ENCODE assay signal across 9 cellular contexts in genomic region chr11:69008774-69009440, GRCh38. TPM values are rescaled to one million over a fixed set of nuclear protein-coding genes. Genes with fewer than 3 reads are reported as not detected.
DNase-seq lines count a peak whose midpoint lies in the region; ATAC-seq, FAIRE-seq and TF ChIP-seq lines count a peak whose summit lies in the region.
"Had no signal": no experiment of that assay in that cellular context is flagged by ENCODE, and none has a peak within 500 bp of the region (broad histone marks: within the 10 kb centered on the region; RNA-seq: fewer than 3 reads in every experiment).

No MANE protein-coding gene starts in this region.

- TF ChIP-seq CTCF in bronchial epithelial cell (IDR thresholded peaks at IDR 0.05; ENCODE audit: insufficient read depth, low read length, severe bottlenecking) (no peak), HepG2 (CRISPR knock-in tag; IDR thresholded peaks at IDR 0.05) (no peak), upper lobe of left lung (IDR thresholded peaks at IDR 0.05) (no peak)

- WGBS in HepG2 (ENCODE audit: low lambda C conversion rate) = 46% methylated on average over 4 of the region's 16 CpGs
- 61 to 64% methylated on average over 15 to 16 of the region's 16 CpGs for WGBS in upper lobe of left lung, 2 donors

- H3K27me3 ChIP-seq in bronchial epithelial cell (ENCODE audit: control insufficient read depth, insufficient read depth, low read length) (peaks cover 4% of the 10 kb centered on the region), HepG2 (ENCODE audit: control insufficient read depth in 1 of 2, insufficient read depth in 2 of 2, low read length in 2 of 2) (peaks cover 20 to 42% of the 10 kb centered on the region in 2 experiments), upper lobe of left lung (peaks cover 0 to 19% (median 10%) of the 10 kb centered on the region in 4 donors)

- ATAC-seq in HepG2 (peak; percentile 67), upper lobe of left lung (ENCODE audit: low FRiP score in 2 of 2) (peak; percentile 36 to 77)

- H3K36me3 ChIP-seq in bronchial epithelial cell (ENCODE audit: control insufficient read depth, insufficient read depth, low read length) (no peaks in the 10 kb centered on the region), HepG2 (replicated peaks in 1 of 2; ENCODE audit: control insufficient read depth in 1 of 2, insufficient read depth in 2 of 2, low read length in 2 of 2) (no peaks in the 10 kb centered on the region), upper lobe of left lung (peaks cover 0 to 9% (median 0%) of the 10 kb centered on the region in 4 donors)

- CTCF ChIA-PET in HepG2 (lab: Yijun Ruan, JAX; ENCODE audit: low intra/inter-chr PET ratio, low total read pairs) = no interaction called here

- H3K4me1 ChIP-seq in HepG2 (ENCODE audit: insufficient read depth, low read length) = peaks cover 44% of the 10 kb centered on the region
- H3K4me1 ChIP-seq in upper lobe of left lung = peaks cover 16 to 39% (median 25%) of the 10 kb centered on the region in 4 donors

- TF ChIP-seq EP300 in HepG2 (IDR thresholded peaks at IDR 0.05; ENCODE audit: low read depth in 2 of 2, low read length in 2 of 2) (no peak), HepG2 (CRISPR knock-in tag; IDR thresholded peaks at IDR 0.05; ENCODE audit: borderline replicate concordance) (no peak), upper lobe of left lung (IDR thresholded peaks at IDR 0.05) (no peak)

- TF ChIP-seq RAD21 in HepG2 (CRISPR knock-in tag; IDR thresholded peaks at IDR 0.05) = no peak

- no peaks in the 10 kb centered on the region for H4K20me1 ChIP-seq in HepG2 (ENCODE audit: insufficient read depth, low read length)

- TF ChIP-seq POLR2A in HepG2 (IDR thresholded peaks at IDR 0.05; ENCODE audit: insufficient read depth in 1 of 2, low read depth in 2 of 2, low read length in 2 of 2) (no peak), upper lobe of left lung (IDR thresholded peaks at IDR 0.05) (no peak)

- no peak for FAIRE-seq in bronchial epithelial cell (lab: Jason Lieb, UNC)
- FAIRE-seq in HepG2 (lab: Jason Lieb, UNC) = no peak

- peak overlapping the region; percentile 68 for H3K4me2 ChIP-seq in HepG2 (ENCODE audit: low read depth, low read length)

- H2AFZ ChIP-seq in HepG2 (ENCODE audit: low read length) = no peak overlapping the region

- intact Hi-C loops in HepG2 (cut with micrococcal nuclease; ENCODE audit: unreplicated experiment) = no loop called here

- POLR2A ChIA-PET in HepG2 (lab: Yijun Ruan, JAX) = no interaction called here

- H3K9ac ChIP-seq in HepG2 (ENCODE audit: insufficient read depth, low read depth, low read length) = no peak overlapping the region

- H3K27ac ChIP-seq in HepG2 (ENCODE audit: extremely low read length, insufficient read depth, low read length) (peak overlapping the region; percentile 15), upper lobe of left lung (peak overlapping the region; percentile 55 to 83 (median 64))

- in situ Hi-C loops in HepG2 (cut with HindIII; ENCODE audit: extremely low pct_ligation_motif_present, low pct_unique_long_range_greater_than_20kb) = no loop called here

- DNase-seq in HuH-7.5 (ENCODE audit: low spot score) = peak; percentile 99
- peak; percentile 93 for DNase-seq in bronchial epithelial cell (ENCODE audit: low read depth)
- DNase-seq in HepG2 (ENCODE audit: low spot score) = peak; percentile 36
- peak; percentile 50 to 85 for DNase-seq in upper lobe of left lung
- DNase-seq in SHP77 treated with DMSO at 0.1 percent for 48 hours (lab: John Stamatoyannopoulos, UW) = no peak
- DNase-seq in NCI-H1930 (lab: John Stamatoyannopoulos, UW) = no peak
- no peak for DNase-seq in stimulated activated CD4-positive, alpha-beta T cell treated with anti-CD3 and anti-CD28 coated beads, Interleukin-4, amount 100 ng/mL, for 4 hours
- no peak for DNase-seq in activated CD4-positive, alpha-beta T cell treated with anti-CD3 and anti-CD28 coated beads, Interleukin-2, amount 50 U/mL, for 1 hour
- DNase-seq: activated B cell treated with CpG ODN at 0.5 μM for 24 hours had no signal

- H3K9me3 ChIP-seq in HepG2 (ENCODE audit: low read length) (no peaks in the 10 kb centered on the region), upper lobe of left lung (no peaks in the 10 kb centered on the region)

- H3K4me3 ChIP-seq in bronchial epithelial cell (ENCODE audit: low read depth, low read length) (no peak overlapping the region), HepG2 (replicated peaks in 1 of 3; ENCODE audit: insufficient read depth in 1 of 3, low read depth in 2 of 3, low read length in 3 of 3) (peak overlapping the region in 1 of 3 experiments; percentile 47; a peak in 1 of 6 replicates), upper lobe of left lung (no peak overlapping the region)

- BruUV-seq in HepG2 (replicated peaks; lab: Mats Ljungman, UMichigan) = no TSS peak

- no peaks in the 10 kb centered on the region for H3K79me2 ChIP-seq in HepG2 (ENCODE audit: insufficient read depth, low read length)

RNA-seq across cellular contexts. Expression of gene MRGPRF, which starts 4.1 kb away (rescaled TPM):
- total RNA-seq in bronchial epithelial cell = 0.53 TPM in 1 of 2 replicates, not detected in the other
- total RNA-seq in HepG2 (2016; rRNA removed; fragmentation: Illumina TruSeq; extraction: Trizol) = not detected in 2 replicates
- total RNA-seq in HepG2 (2016; cell fraction: cytosol; rRNA removed; fragmentation: Illumina TruSeq; extraction: Trizol; ENCODE audit: low read depth) = not detected in 2 replicates
- total RNA-seq in HepG2 (2016; cell fraction: insoluble cytoplasmic fraction; rRNA removed; fragmentation: Illumina TruSeq; extraction: Trizol) = not detected in 2 replicates
- total RNA-seq in HepG2 (2016; cell fraction: membrane; rRNA removed; fragmentation: Illumina TruSeq; extraction: Trizol) = not detected in 2 replicates
- not detected in 2 replicates for total RNA-seq in HepG2 (2016; cell fraction: nucleus; rRNA removed; fragmentation: Illumina TruSeq; extraction: Trizol)
- not detected in 2 replicates for polyA plus RNA-seq in HepG2 (2011; rRNA removed)
- polyA plus RNA-seq in HepG2 (2011; cell fraction: cytosol; rRNA removed) = not detected in 2 replicates
- polyA plus RNA-seq in HepG2 (2011; cell fraction: nucleus; rRNA removed) = not detected in 2 replicates
- not detected in 2 replicates for polyA plus RNA-seq in HepG2 (2012)
- not detected in 2 replicates for polyA plus RNA-seq in HepG2 (2016; cell fraction: cytosol; fragmentation: Illumina TruSeq; extraction: Trizol; ENCODE audit: low read depth)
- polyA plus RNA-seq in HepG2 (2016; cell fraction: insoluble cytoplasmic fraction; fragmentation: Illumina TruSeq; extraction: Trizol; ENCODE audit: low read depth) = not detected in 2 replicates
- not detected in 2 replicates for polyA plus RNA-seq in HepG2 (2016; cell fraction: membrane; fragmentation: Illumina TruSeq; extraction: Trizol; ENCODE audit: low read depth)
- polyA plus RNA-seq in HepG2 (2016; cell fraction: nucleus; fragmentation: Illumina TruSeq; extraction: Trizol; ENCODE audit: insufficient read depth, low read depth) = not detected in 2 replicates
- polyA minus RNA-seq in HepG2 (2011; rRNA and poly(A)+ RNA removed; ENCODE audit: low replicate concordance) = 1.1 TPM in 1 of 2 replicates, not detected in the other
- not detected in 2 replicates for polyA minus RNA-seq in HepG2 (2011; cell fraction: cytosol; rRNA and poly(A)+ RNA removed)
- polyA minus RNA-seq in HepG2 (2011; cell fraction: nucleus; rRNA and poly(A)+ RNA removed) = not detected in 2 replicates
- 10 to 100 TPM in 3 of 6 donors, 1 to 10 TPM in 3; 3.0 to 16.2 (median 10.7) TPM for total RNA-seq in upper lobe of left lung
- total RNA-seq: activated B cell treated with CpG ODN at 0.5 μM for 24 hours had no signal

RNA-seq across cellular contexts. Expression of gene MRGPRD, which starts 28.1 kb away (rescaled TPM):
- total RNA-seq in bronchial epithelial cell (not detected in 2 replicates), HepG2 (2016; rRNA removed; fragmentation: Illumina TruSeq; extraction: Trizol) (not detected in 2 replicates), upper lobe of left lung (not detected)
- total RNA-seq in HepG2 (2016; cell fraction: cytosol; rRNA removed; fragmentation: Illumina TruSeq; extraction: Trizol; ENCODE audit: low read depth) = not detected in 2 replicates
- not detected in 2 replicates for total RNA-seq in HepG2 (2016; cell fraction: insoluble cytoplasmic fraction; rRNA removed; fragmentation: Illumina TruSeq; extraction: Trizol)
- not detected in 2 replicates for total RNA-seq in HepG2 (2016; cell fraction: membrane; rRNA removed; fragmentation: Illumina TruSeq; extraction: Trizol)
- total RNA-seq in HepG2 (2016; cell fraction: nucleus; rRNA removed; fragmentation: Illumina TruSeq; extraction: Trizol) = not detected in 2 replicates
- polyA plus RNA-seq in HepG2 (2011; rRNA removed) = not detected in 2 replicates
- not detected in 2 replicates for polyA plus RNA-seq in HepG2 (2011; cell fraction: cytosol; rRNA removed)
- polyA plus RNA-seq in HepG2 (2011; cell fraction: nucleus; rRNA removed) = not detected in 2 replicates
- polyA plus RNA-seq in HepG2 (2012) = not detected in 2 replicates
- not detected in 2 replicates for polyA plus RNA-seq in HepG2 (2016; cell fraction: cytosol; fragmentation: Illumina TruSeq; extraction: Trizol; ENCODE audit: low read depth)
- polyA plus RNA-seq in HepG2 (2016; cell fraction: insoluble cytoplasmic fraction; fragmentation: Illumina TruSeq; extraction: Trizol; ENCODE audit: low read depth) = not detected in 2 replicates
- polyA plus RNA-seq in HepG2 (2016; cell fraction: membrane; fragmentation: Illumina TruSeq; extraction: Trizol; ENCODE audit: low read depth) = not detected in 2 replicates
- polyA plus RNA-seq in HepG2 (2016; cell fraction: nucleus; fragmentation: Illumina TruSeq; extraction: Trizol; ENCODE audit: insufficient read depth, low read depth) = not detected in 2 replicates
- polyA minus RNA-seq in HepG2 (2011; rRNA and poly(A)+ RNA removed; ENCODE audit: low replicate concordance) = not detected in 2 replicates
- polyA minus RNA-seq in HepG2 (2011; cell fraction: cytosol; rRNA and poly(A)+ RNA removed) = not detected in 2 replicates
- polyA minus RNA-seq in HepG2 (2011; cell fraction: nucleus; rRNA and poly(A)+ RNA removed) = not detected in 2 replicates
- total RNA-seq: activated B cell treated with CpG ODN at 0.5 μM for 24 hours had no signal

RNA-seq across cellular contexts. Expression of gene TPCN2, which starts 39.8 kb away (rescaled TPM):
- 4.5 and 6.5 TPM in 2 replicates for total RNA-seq in bronchial epithelial cell
- total RNA-seq in HepG2 (2016; rRNA removed; fragmentation: Illumina TruSeq; extraction: Trizol) = 2.0 and 5.9 TPM in 2 replicates
- 3.5 and 4.3 TPM in 2 replicates for total RNA-seq in HepG2 (2016; cell fraction: cytosol; rRNA removed; fragmentation: Illumina TruSeq; extraction: Trizol; ENCODE audit: low read depth)
- 1.8 and 5.7 TPM in 2 replicates for total RNA-seq in HepG2 (2016; cell fraction: insoluble cytoplasmic fraction; rRNA removed; fragmentation: Illumina TruSeq; extraction: Trizol)
- 2.4 and 2.5 TPM in 2 replicates for total RNA-seq in HepG2 (2016; cell fraction: membrane; rRNA removed; fragmentation: Illumina TruSeq; extraction: Trizol)
- total RNA-seq in HepG2 (2016; cell fraction: nucleus; rRNA removed; fragmentation: Illumina TruSeq; extraction: Trizol) = 7.8 and 11.5 TPM in 2 replicates
- polyA plus RNA-seq in HepG2 (2011; rRNA removed) = 5.6 and 6.9 TPM in 2 replicates
- polyA plus RNA-seq in HepG2 (2011; cell fraction: cytosol; rRNA removed) = 3.3 and 3.5 TPM in 2 replicates
- polyA plus RNA-seq in HepG2 (2011; cell fraction: nucleus; rRNA removed) = 37.2 and 42.8 TPM in 2 replicates
- 4.5 and 4.7 TPM in 2 replicates for polyA plus RNA-seq in HepG2 (2012)
- polyA plus RNA-seq in HepG2 (2016; cell fraction: cytosol; fragmentation: Illumina TruSeq; extraction: Trizol; ENCODE audit: low read depth) = 0.52 and 0.74 TPM in 2 replicates
- 1.7 and 2.1 TPM in 2 replicates for polyA plus RNA-seq in HepG2 (2016; cell fraction: insoluble cytoplasmic fraction; fragmentation: Illumina TruSeq; extraction: Trizol; ENCODE audit: low read depth)
- polyA plus RNA-seq in HepG2 (2016; cell fraction: membrane; fragmentation: Illumina TruSeq; extraction: Trizol; ENCODE audit: low read depth) = 1.3 TPM in 2 replicates
- polyA plus RNA-seq in HepG2 (2016; cell fraction: nucleus; fragmentation: Illumina TruSeq; extraction: Trizol; ENCODE audit: insufficient read depth, low read depth) = 17.8 and 19.4 TPM in 2 replicates
- 10.3 and 20.2 TPM in 2 replicates for polyA minus RNA-seq in HepG2 (2011; rRNA and poly(A)+ RNA removed; ENCODE audit: low replicate concordance)
- polyA minus RNA-seq in HepG2 (2011; cell fraction: cytosol; rRNA and poly(A)+ RNA removed) = 1.6 TPM in 2 replicates
- polyA minus RNA-seq in HepG2 (2011; cell fraction: nucleus; rRNA and poly(A)+ RNA removed) = 14.9 and 16.5 TPM in 2 replicates
- total RNA-seq in upper lobe of left lung = 10 to 100 TPM; 12.5 to 61.8 (median 18.8) TPM

Comparison
In these comparisons a context has a peak if more than half of its experiments do, and no peak if none do; other contexts are left out.
1. DNase-seq: peak in HuH-7.5 (single experiment), bronchial epithelial cell (single experiment), HepG2 (single experiment) and upper lobe of left lung (2 of 2); none in SHP77 treated with DMSO at 0.1 percent for 48 hours (single experiment), NCI-H1930 (0 of 2), stimulated activated CD4-positive, alpha-beta T cell treated with anti-CD3 and anti-CD28 coated beads, Interleukin-4, amount 100 ng/mL, for 4 hours (0 of 2) and activated CD4-positive, alpha-beta T cell treated with anti-CD3 and anti-CD28 coated beads, Interleukin-2, amount 50 U/mL, for 1 hour (single experiment).